ENCODE assay signal across 22 cellular contexts in the genomic region with DNA sequence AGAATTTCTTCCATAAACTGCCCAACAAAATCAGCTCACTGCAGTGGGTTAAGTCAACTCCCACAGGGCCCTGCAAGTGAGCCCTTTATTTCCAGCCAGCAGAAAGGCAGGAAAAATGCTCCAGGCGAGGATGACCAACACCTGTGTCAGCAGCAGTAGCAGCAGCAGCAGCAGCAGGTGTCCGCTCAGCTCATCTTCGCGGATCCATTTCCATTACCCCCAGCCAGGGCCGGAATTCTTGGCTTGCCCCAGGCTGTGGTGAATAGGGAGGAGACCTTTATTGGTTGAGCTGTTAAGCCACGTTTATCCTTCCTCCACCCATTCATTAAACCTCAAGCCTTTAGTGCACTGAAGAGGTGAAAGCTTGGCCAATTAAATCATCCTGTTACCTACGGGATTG. TPM values are rescaled to one million over a fixed set of nuclear protein-coding genes. Genes with fewer than 3 reads are reported as not detected.
DNase-seq lines count a peak whose midpoint lies in the region; FAIRE-seq and TF ChIP-seq lines count a peak whose summit lies in the region.
"Had no signal": no experiment of that assay in that cellular context is flagged by ENCODE, and none has a peak within 500 bp of the region (broad histone marks: within the 10 kb centered on the region; RNA-seq: fewer than 3 reads in every experiment).

No MANE protein-coding gene starts in this region.

- peaks cover 12% of the 10 kb centered on the region for H3K27me3 Mint-ChIP-seq in progenitor cell of endocrine pancreas
- H3K27me3 Mint-ChIP-seq: activated naive CD4-positive, alpha-beta T cell treated with anti-CD3 and anti-CD28 coated beads, Interleukin-2, amount 50 U/mL, for 24 hours had no signal

- H3K27ac Mint-ChIP-seq in progenitor cell of endocrine pancreas = no peak overlapping the region
- H3K27ac Mint-ChIP-seq: activated CD4-positive, alpha-beta T cell treated with anti-CD3 and anti-CD28 coated beads for 36 hours; activated naive CD4-positive, alpha-beta T cell treated with anti-CD3 and anti-CD28 coated beads, Interleukin-2, amount 50 U/mL, for 24 hours; immature natural killer cell had no signal

- H3K4me3 ChIP-seq in HUES48 (ENCODE audit: low read depth, low read length) = no peak overlapping the region
- H3K4me3 ChIP-seq in iPS-20b (ENCODE audit: low read length) = no peak overlapping the region
- H3K4me3 ChIP-seq: upper lobe of right lung had no signal

- H3K9me3 Mint-ChIP-seq in progenitor cell of endocrine pancreas (ENCODE audit: low read depth) = no peaks in the 10 kb centered on the region
- H3K9me3 Mint-ChIP-seq: activated naive CD4-positive, alpha-beta T cell treated with anti-CD3 and anti-CD28 coated beads, Interleukin-2, amount 50 U/mL, for 24 hours; immature natural killer cell had no signal

- H3K4me3 Mint-ChIP-seq in progenitor cell of endocrine pancreas (ENCODE audit: low read depth) = no peak overlapping the region
- H3K4me3 Mint-ChIP-seq: activated CD4-positive, alpha-beta T cell treated with anti-CD3 and anti-CD28 coated beads for 36 hours; activated naive CD4-positive, alpha-beta T cell treated with anti-CD3 and anti-CD28 coated beads, Interleukin-2, amount 50 U/mL, for 24 hours; immature natural killer cell had no signal

- H3K27me3 ChIP-seq in HUES48 (ENCODE audit: control insufficient read depth, insufficient read depth, low read length) = no peaks in the 10 kb centered on the region
- H3K27me3 ChIP-seq in iPS-20b (ENCODE audit: insufficient read depth, low read length) = no peaks in the 10 kb centered on the region
- H3K27me3 ChIP-seq: upper lobe of right lung had no signal

- no peak for TF ChIP-seq POLR2A in GM12891 (IDR thresholded peaks at IDR 0.05; ENCODE audit: low read depth, low read length)

- no peak for FAIRE-seq in GM12891 (lab: Jason Lieb, UNC)
- FAIRE-seq: D721Med, GM18507 had no signal

- H3K4me1 Mint-ChIP-seq in progenitor cell of endocrine pancreas (ENCODE audit: low read depth) = peaks cover 9% of the 10 kb centered on the region
- H3K4me1 Mint-ChIP-seq: activated CD4-positive, alpha-beta T cell treated with anti-CD3 and anti-CD28 coated beads for 36 hours; activated naive CD4-positive, alpha-beta T cell treated with anti-CD3 and anti-CD28 coated beads, Interleukin-2, amount 50 U/mL, for 24 hours; immature natural killer cell had no signal

- in situ Hi-C loops in Caki2 (cut with HindIII; ENCODE audit: low pct_unique_long_range_greater_than_20kb, low sequenced_read_pairs) = no loop called here

- H3K27ac ChIP-seq in HUES48 (ENCODE audit: low read depth, low read length) (peak overlapping the region; percentile 74), iPS-20b (ENCODE audit: low read length) (no peak overlapping the region)
- H3K27ac ChIP-seq: upper lobe of right lung had no signal

- H3K9ac ChIP-seq in HUES48 (ENCODE audit: low read depth, low read length) (no peak overlapping the region), iPS-20b (ENCODE audit: low read depth, low read length) (peak overlapping the region; percentile 24; the same call in 1 of the 2 replicates)

- H3K36me3 ChIP-seq in HUES48 (ENCODE audit: control insufficient read depth, insufficient read depth, low read length) = no peaks in the 10 kb centered on the region
- no peaks in the 10 kb centered on the region for H3K36me3 ChIP-seq in iPS-20b (ENCODE audit: insufficient read depth, low read depth, low read length)
- H3K36me3 ChIP-seq: upper lobe of right lung had no signal

- H3K4me1 ChIP-seq in HUES48 (ENCODE audit: control insufficient read depth, insufficient read depth, low read length) (peaks cover 23% of the 10 kb centered on the region), iPS-20b (ENCODE audit: insufficient read depth, low read length) (peaks cover 18% of the 10 kb centered on the region; the same call in 1 of the 2 replicates)
- H3K4me1 ChIP-seq: upper lobe of right lung had no signal

- H3K9me3 ChIP-seq in HUES48 (ENCODE audit: control insufficient read depth, insufficient read depth, low read length) = no peaks in the 10 kb centered on the region
- no peaks in the 10 kb centered on the region for H3K9me3 ChIP-seq in iPS-20b (ENCODE audit: insufficient read depth, low read depth, low read length)
- H3K9me3 ChIP-seq: upper lobe of right lung had no signal

- no peaks in the 10 kb centered on the region for H3K36me3 Mint-ChIP-seq in progenitor cell of endocrine pancreas (ENCODE audit: insufficient read depth)
- H3K36me3 Mint-ChIP-seq: activated naive CD4-positive, alpha-beta T cell treated with anti-CD3 and anti-CD28 coated beads, Interleukin-2, amount 50 U/mL, for 24 hours; immature natural killer cell had no signal

- TF ChIP-seq CTCF in progenitor cell of endocrine pancreas (IDR thresholded peaks at IDR 0.05; ENCODE audit: unreplicated experiment) = no peak

- DNase-seq in Caki2 (ENCODE audit: low read depth) (peak; percentile 8), RPMI7951 (ENCODE audit: low read depth) (peak; percentile 65), progenitor cell of endocrine pancreas (ENCODE audit: low spot score, unreplicated experiment) (no peak), putamen (ENCODE audit: low spot score) (no peak), GM12891 (ENCODE audit: insufficient read length, low spot score) (no peak), germinal center (ENCODE audit: low spot score) (no peak)
- DNase-seq: activated CD4-positive, alpha-beta T cell treated with anti-CD3 and anti-CD28 coated beads for 36 hours; activated T-cell treated with anti-CD3 and anti-CD28 coated beads for 4 hours; effector memory CD4-positive, alpha-beta T cell; immature natural killer cell; midbrain; NCI-H1436 treated with DMSO at 0.1 percent for 48 hours; NCI-H526 treated with DMSO at 0.1 percent for 48 hours; nucleus accumbens; stimulated activated CD4-positive, alpha-beta T cell treated with anti-CD3 and anti-CD28 coated beads, Interleukin-4, amount 100 ng/mL, for 4 hours; T-helper 2 cell; upper lobe of right lung had no signal

TF ChIP-seq in GM12891, 5 proteins besides CTCF, POLR2A, EP300 and RAD21:
- TF ChIP-seq PAX5 (IDR thresholded peaks at IDR 0.05; ENCODE audit: insufficient read depth, low read length, severe bottlenecking) = no peak
- no peak for TF ChIP-seq TAF1 (IDR thresholded peaks at IDR 0.05; ENCODE audit: low read depth, low read length)
- no peak for TF ChIP-seq SPI1 (IDR thresholded peaks at IDR 0.05; ENCODE audit: low read depth, low read length)

RNA-seq across cellular contexts. Expression of a gene that starts 46.2 kb away (rescaled TPM):
- total RNA-seq in Caki2 (2014; rRNA removed; shearing (Covaris generic); ENCODE audit: low replicate concordance) = not detected in 2 replicates
- total RNA-seq in RPMI7951 (2014; rRNA removed; shearing (Covaris generic)) = 0.10 TPM in 1 of 2 replicates, not detected in the other
- not detected in 2 replicates for total RNA-seq in progenitor cell of endocrine pancreas
- polyA plus RNA-seq in GM12891 (2012; ENCODE audit: low read depth, missing spikeins) = not detected
- total RNA-seq: activated CD4-positive, alpha-beta T cell treated with anti-CD3 and anti-CD28 coated beads for 36 hours; upper lobe of right lung had no signal

Comparison
In these comparisons a context has a peak if more than half of its experiments do, and no peak if none do; other contexts are left out.
1. DNase-seq: peak in Caki2 (single experiment) and RPMI7951 (single experiment); none in progenitor cell of endocrine pancreas (single experiment), putamen (single experiment), GM12891 (single experiment) and germinal center (single experiment).